1 cellular context compared by ENCODE assay signal in the genomic region with DNA sequence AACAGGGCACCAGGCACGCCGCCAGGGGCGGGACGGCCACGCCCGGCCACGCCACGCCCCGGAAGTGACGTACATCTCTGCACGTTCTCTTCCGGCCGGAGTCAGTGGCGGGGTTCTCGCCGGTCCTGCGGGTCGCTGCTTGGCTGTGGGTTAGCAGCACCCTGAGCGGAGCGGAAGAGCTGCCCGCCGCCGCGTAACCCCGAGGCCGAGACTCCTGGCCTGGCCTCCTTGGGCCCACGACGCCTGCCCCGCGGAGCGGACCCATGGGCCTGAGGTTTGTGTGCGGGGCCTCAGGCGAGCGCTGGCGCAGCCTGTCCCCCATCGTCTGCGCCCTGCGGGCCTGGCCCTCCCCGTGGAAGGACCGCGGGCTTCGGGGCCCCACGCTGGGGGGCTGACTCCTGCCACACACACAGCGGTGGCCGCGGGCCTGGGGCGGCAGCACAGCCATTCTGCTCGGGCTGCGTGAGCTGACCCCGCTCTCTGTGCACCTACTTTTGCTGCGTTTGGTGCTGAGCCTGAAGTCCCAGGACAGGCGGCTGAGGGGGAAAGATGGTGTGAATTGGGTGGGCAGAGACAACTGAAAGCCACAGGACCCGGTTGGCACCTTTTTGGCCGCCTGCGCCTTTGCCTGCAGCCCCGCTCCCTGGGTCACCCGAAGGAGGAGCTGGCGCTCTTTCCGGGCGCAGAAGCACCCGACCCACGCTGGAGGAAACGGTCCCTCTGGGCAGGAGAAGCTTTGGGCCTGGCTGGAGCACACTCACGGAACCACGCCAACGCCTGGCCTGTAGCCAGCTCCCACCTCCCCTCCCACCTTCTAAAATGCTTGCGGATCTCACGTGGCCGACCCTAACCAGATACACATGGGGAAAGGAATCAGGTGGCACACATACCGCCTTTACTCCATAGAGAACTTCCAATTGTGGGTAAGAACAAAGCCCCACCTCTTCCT.
TF ChIP-seq lines count a peak whose summit lies in the region.

No MANE protein-coding gene starts in this region.

TF ChIP-seq in HepG2, 621 proteins besides CTCF, POLR2A, EP300 and RAD21 (continued from another document and continues in another):
- TF ChIP-seq, protein P1, sequence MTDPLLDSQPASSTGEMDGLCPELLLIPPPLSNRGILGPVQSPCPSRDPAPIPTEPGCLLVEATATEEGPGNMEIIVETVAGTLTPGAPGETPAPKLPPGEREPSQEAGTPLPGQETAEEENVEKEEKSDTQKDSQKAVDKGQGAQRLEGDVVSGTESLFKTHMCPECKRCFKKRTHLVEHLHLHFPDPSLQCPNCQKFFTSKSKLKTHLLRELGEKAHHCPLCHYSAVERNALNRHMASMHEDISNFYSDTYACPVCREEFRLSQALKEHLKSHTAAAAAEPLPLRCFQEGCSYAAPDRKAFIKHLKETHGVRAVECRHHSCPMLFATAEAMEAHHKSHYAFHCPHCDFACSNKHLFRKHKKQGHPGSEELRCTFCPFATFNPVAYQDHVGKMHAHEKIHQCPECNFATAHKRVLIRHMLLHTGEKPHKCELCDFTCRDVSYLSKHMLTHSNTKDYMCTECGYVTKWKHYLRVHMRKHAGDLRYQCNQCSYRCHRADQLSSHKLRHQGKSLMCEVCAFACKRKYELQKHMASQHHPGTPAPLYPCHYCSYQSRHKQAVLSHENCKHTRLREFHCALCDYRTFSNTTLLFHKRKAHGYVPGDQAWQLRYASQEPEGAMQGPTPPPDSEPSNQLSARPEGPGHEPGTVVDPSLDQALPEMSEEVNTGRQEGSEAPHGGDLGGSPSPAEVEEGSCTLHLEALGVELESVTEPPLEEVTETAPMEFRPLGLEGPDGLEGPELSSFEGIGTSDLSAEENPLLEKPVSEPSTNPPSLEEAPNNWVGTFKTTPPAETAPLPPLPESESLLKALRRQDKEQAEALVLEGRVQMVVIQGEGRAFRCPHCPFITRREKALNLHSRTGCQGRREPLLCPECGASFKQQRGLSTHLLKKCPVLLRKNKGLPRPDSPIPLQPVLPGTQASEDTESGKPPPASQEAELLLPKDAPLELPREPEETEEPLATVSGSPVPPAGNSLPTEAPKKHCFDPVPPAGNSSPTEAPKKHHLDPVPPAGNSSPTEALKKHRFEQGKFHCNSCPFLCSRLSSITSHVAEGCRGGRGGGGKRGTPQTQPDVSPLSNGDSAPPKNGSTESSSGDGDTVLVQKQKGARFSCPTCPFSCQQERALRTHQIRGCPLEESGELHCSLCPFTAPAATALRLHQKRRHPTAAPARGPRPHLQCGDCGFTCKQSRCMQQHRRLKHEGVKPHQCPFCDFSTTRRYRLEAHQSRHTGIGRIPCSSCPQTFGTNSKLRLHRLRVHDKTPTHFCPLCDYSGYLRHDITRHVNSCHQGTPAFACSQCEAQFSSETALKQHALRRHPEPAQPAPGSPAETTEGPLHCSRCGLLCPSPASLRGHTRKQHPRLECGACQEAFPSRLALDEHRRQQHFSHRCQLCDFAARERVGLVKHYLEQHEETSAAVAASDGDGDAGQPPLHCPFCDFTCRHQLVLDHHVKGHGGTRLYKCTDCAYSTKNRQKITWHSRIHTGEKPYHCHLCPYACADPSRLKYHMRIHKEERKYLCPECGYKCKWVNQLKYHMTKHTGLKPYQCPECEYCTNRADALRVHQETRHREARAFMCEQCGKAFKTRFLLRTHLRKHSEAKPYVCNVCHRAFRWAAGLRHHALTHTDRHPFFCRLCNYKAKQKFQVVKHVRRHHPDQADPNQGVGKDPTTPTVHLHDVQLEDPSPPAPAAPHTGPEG (CRISPR knock-in tag; IDR thresholded peaks at IDR 0.05), result no peak
- no peak for TF ChIP-seq STAT6 (CRISPR knock-in tag; IDR thresholded peaks at IDR 0.05; ENCODE audit: borderline replicate concordance)
- peak; percentile 66 for TF ChIP-seq SP2 (CRISPR knock-in tag; IDR thresholded peaks at IDR 0.05)
- TF ChIP-seq, protein P2, sequence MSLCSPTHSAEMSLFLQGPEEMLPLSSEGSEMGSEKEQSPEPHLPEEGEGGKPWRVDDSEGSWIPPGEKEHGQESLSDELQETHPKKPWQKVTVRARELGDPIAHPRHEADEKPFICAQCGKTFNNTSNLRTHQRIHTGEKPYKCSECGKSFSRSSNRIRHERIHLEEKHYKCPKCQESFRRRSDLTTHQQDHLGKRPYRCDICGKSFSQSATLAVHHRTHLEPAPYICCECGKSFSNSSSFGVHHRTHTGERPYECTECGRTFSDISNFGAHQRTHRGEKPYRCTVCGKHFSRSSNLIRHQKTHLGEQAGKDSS (CRISPR knock-in tag; IDR thresholded peaks at IDR 0.05; ENCODE audit: borderline replicate concordance, low read depth), result peak; percentile 47; the same call in 1 of the 2 replicates
- no peak for TF ChIP-seq ZFP36L1 (CRISPR knock-in tag; IDR thresholded peaks at IDR 0.05)
- TF ChIP-seq NFKBIZ (CRISPR knock-in tag; IDR thresholded peaks at IDR 0.05), result no peak
- TF ChIP-seq KDM5A (IDR thresholded peaks at IDR 0.05; ENCODE audit: borderline replicate concordance, low read length), result peak; percentile 91
- TF ChIP-seq, protein P3, sequence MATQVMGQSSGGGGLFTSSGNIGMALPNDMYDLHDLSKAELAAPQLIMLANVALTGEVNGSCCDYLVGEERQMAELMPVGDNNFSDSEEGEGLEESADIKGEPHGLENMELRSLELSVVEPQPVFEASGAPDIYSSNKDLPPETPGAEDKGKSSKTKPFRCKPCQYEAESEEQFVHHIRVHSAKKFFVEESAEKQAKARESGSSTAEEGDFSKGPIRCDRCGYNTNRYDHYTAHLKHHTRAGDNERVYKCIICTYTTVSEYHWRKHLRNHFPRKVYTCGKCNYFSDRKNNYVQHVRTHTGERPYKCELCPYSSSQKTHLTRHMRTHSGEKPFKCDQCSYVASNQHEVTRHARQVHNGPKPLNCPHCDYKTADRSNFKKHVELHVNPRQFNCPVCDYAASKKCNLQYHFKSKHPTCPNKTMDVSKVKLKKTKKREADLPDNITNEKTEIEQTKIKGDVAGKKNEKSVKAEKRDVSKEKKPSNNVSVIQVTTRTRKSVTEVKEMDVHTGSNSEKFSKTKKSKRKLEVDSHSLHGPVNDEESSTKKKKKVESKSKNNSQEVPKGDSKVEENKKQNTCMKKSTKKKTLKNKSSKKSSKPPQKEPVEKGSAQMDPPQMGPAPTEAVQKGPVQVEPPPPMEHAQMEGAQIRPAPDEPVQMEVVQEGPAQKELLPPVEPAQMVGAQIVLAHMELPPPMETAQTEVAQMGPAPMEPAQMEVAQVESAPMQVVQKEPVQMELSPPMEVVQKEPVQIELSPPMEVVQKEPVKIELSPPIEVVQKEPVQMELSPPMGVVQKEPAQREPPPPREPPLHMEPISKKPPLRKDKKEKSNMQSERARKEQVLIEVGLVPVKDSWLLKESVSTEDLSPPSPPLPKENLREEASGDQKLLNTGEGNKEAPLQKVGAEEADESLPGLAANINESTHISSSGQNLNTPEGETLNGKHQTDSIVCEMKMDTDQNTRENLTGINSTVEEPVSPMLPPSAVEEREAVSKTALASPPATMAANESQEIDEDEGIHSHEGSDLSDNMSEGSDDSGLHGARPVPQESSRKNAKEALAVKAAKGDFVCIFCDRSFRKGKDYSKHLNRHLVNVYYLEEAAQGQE (IDR thresholded peaks at IDR 0.05; ENCODE audit: borderline replicate concordance in 1 of 2, low read depth in 1 of 2, low read length in 2 of 2), result no peak
- no peak for TF ChIP-seq XRCC5 (optimal IDR thresholded peaks at IDR 0.05; ENCODE audit: low read length)
- no peak for TF ChIP-seq ZNF549 (CRISPR knock-in tag; IDR thresholded peaks at IDR 0.05)
- no peak for TF ChIP-seq ATRX (CRISPR knock-in tag; IDR thresholded peaks at IDR 0.05; ENCODE audit: borderline replicate concordance)
- TF ChIP-seq SCMH1 (CRISPR knock-in tag; IDR thresholded peaks at IDR 0.05; ENCODE audit: borderline replicate concordance), result no peak
- TF ChIP-seq SATB2 (CRISPR knock-in tag; IDR thresholded peaks at IDR 0.05), result no peak
- peak; percentile 53; the same call in 1 of the 2 replicates for TF ChIP-seq TFE3 (CRISPR knock-in tag; IDR thresholded peaks at IDR 0.05)
- peak; percentile 85; the same call in 1 of the 2 replicates for TF ChIP-seq ZNF451 (CRISPR knock-in tag; IDR thresholded peaks at IDR 0.05)
- peak; percentile 57; the same call in 1 of the 2 replicates for TF ChIP-seq ZNF143 (CRISPR knock-in tag; IDR thresholded peaks at IDR 0.05)
- TF ChIP-seq, protein P4, sequence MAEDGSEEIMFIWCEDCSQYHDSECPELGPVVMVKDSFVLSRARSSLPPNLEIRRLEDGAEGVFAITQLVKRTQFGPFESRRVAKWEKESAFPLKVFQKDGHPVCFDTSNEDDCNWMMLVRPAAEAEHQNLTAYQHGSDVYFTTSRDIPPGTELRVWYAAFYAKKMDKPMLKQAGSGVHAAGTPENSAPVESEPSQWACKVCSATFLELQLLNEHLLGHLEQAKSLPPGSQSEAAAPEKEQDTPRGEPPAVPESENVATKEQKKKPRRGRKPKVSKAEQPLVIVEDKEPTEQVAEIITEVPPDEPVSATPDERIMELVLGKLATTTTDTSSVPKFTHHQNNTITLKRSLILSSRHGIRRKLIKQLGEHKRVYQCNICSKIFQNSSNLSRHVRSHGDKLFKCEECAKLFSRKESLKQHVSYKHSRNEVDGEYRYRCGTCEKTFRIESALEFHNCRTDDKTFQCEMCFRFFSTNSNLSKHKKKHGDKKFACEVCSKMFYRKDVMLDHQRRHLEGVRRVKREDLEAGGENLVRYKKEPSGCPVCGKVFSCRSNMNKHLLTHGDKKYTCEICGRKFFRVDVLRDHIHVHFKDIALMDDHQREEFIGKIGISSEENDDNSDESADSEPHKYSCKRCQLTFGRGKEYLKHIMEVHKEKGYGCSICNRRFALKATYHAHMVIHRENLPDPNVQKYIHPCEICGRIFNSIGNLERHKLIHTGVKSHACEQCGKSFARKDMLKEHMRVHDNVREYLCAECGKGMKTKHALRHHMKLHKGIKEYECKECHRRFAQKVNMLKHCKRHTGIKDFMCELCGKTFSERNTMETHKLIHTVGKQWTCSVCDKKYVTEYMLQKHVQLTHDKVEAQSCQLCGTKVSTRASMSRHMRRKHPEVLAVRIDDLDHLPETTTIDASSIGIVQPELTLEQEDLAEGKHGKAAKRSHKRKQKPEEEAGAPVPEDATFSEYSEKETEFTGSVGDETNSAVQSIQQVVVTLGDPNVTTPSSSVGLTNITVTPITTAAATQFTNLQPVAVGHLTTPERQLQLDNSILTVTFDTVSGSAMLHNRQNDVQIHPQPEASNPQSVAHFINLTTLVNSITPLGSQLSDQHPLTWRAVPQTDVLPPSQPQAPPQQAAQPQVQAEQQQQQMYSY (CRISPR knock-in tag; IDR thresholded peaks at IDR 0.05), result no peak
- TF ChIP-seq ZKSCAN1 (IDR thresholded peaks at IDR 0.05; ENCODE audit: low read length), result no peak
- TF ChIP-seq NFIB (CRISPR knock-in tag; IDR thresholded peaks at IDR 0.05; ENCODE audit: borderline replicate concordance), result no peak
- TF ChIP-seq HMG20A (CRISPR knock-in tag; IDR thresholded peaks at IDR 0.05; ENCODE audit: borderline replicate concordance), result no peak
- no peak for TF ChIP-seq SRF (IDR thresholded peaks at IDR 0.05; ENCODE audit: low read depth, low read length)
- TF ChIP-seq ZNF800 (CRISPR knock-in tag; IDR thresholded peaks at IDR 0.05), result no peak; the same call in 1 of the 2 replicates
- TF ChIP-seq TARDBP (CRISPR knock-in tag; IDR thresholded peaks at IDR 0.05), result no peak
- no peak for TF ChIP-seq PLRG1 (conservative IDR thresholded peaks at IDR 0.05)
- peak; percentile 45; the same call in 1 of the 2 replicates for TF ChIP-seq FOXK1 (CRISPR knock-in tag; IDR thresholded peaks at IDR 0.05; ENCODE audit: borderline replicate concordance, low read depth)
